1 cellular context compared by ENCODE assay signal in genomic region chr19:33159149-33159548, GRCh38.
TF ChIP-seq lines count a peak whose summit lies in the region.

No MANE protein-coding gene starts in this region.

TF ChIP-seq in HEK293, 187 proteins besides CTCF, POLR2A, EP300 and RAD21 (continued from another document and continues in another):
- no peak for TF ChIP-seq HIC1 (tag by site-specific recombination; IDR thresholded peaks at IDR 0.05)
- TF ChIP-seq SCRT2 (tag by site-specific recombination; IDR thresholded peaks at IDR 0.05), result no peak
- no peak for TF ChIP-seq ZBTB7A (tag by site-specific recombination; IDR thresholded peaks at IDR 0.05; ENCODE audit: low read depth)
- TF ChIP-seq ZNF138 (tag by site-specific recombination; IDR thresholded peaks at IDR 0.05; ENCODE audit: borderline replicate concordance), result peak; percentile 98
- TF ChIP-seq ZNF280C (tag by site-specific recombination; IDR thresholded peaks at IDR 0.05), result no peak
- TF ChIP-seq ZBTB48 (tag by site-specific recombination; IDR thresholded peaks at IDR 0.05), result no peak
- peak; percentile 79; the same call in 1 of the 2 replicates for TF ChIP-seq TSHZ1 (tag by site-specific recombination; IDR thresholded peaks at IDR 0.05; ENCODE audit: borderline replicate concordance)
- TF ChIP-seq ZNF426 (tag by site-specific recombination; IDR thresholded peaks at IDR 0.05), result peak; percentile 100
- peak; percentile 87; the same call in 1 of the 2 replicates for TF ChIP-seq MZF1 (tag by site-specific recombination; IDR thresholded peaks at IDR 0.05; ENCODE audit: borderline replicate concordance)
- TF ChIP-seq ZSCAN18 (tag by site-specific recombination; IDR thresholded peaks at IDR 0.05), result no peak
- TF ChIP-seq ZBTB26 (tag by site-specific recombination; optimal IDR thresholded peaks at IDR 0.05), result no peak
- peak; percentile 34; the same call in 1 of the 2 replicates for TF ChIP-seq MYNN (tag by site-specific recombination; IDR thresholded peaks at IDR 0.05; ENCODE audit: borderline replicate concordance)
- peak; percentile 94 for TF ChIP-seq ZNF623 (tag by site-specific recombination; IDR thresholded peaks at IDR 0.05)
- no peak for TF ChIP-seq ZNF677 (tag by site-specific recombination; IDR thresholded peaks at IDR 0.05)
- no peak for TF ChIP-seq ZNF768 (tag by site-specific recombination; IDR thresholded peaks at IDR 0.05)
- no peak for TF ChIP-seq ZNF488 (tag by site-specific recombination; IDR thresholded peaks at IDR 0.05)
- TF ChIP-seq ZNF354C (tag by site-specific recombination; IDR thresholded peaks at IDR 0.05; ENCODE audit: borderline replicate concordance, low read depth), result peak; percentile 98; the same call in 1 of the 2 replicates
- peak; percentile 62 for TF ChIP-seq ZNF366 (tag by site-specific recombination; conservative IDR thresholded peaks at IDR 0.05)
- no peak for TF ChIP-seq SETDB1 (IDR thresholded peaks at IDR 0.05; ENCODE audit: insufficient read length, low read length)
- TF ChIP-seq SP2 (tag by site-specific recombination; IDR thresholded peaks at IDR 0.05), result no peak
- TF ChIP-seq ZNF341 (tag by site-specific recombination; IDR thresholded peaks at IDR 0.05; ENCODE audit: low read depth), result peak; percentile 75
- TF ChIP-seq ZNF707 (tag by site-specific recombination; IDR thresholded peaks at IDR 0.05), result no peak
- peak; percentile 33; the same call in 1 of the 2 replicates for TF ChIP-seq ZNF10 (tag by site-specific recombination; IDR thresholded peaks at IDR 0.05)
- no peak for TF ChIP-seq ZNF600 (tag by site-specific recombination; IDR thresholded peaks at IDR 0.05)
- no peak for TF ChIP-seq ZBTB20 (tag by site-specific recombination; IDR thresholded peaks at IDR 0.05)
- no peak for TF ChIP-seq ZFP69B (tag by site-specific recombination; IDR thresholded peaks at IDR 0.05)
- TF ChIP-seq GLI2 (tag by site-specific recombination; IDR thresholded peaks at IDR 0.05; ENCODE audit: borderline replicate concordance, low read depth), result peak; percentile 88; the same call in 1 of the 2 replicates
- TF ChIP-seq OSR2 (tag by site-specific recombination; IDR thresholded peaks at IDR 0.05), result no peak; the same call in 1 of the 2 replicates
- peak; percentile 82 for TF ChIP-seq GFI1B (tag by site-specific recombination; IDR thresholded peaks at IDR 0.05)
- TF ChIP-seq ZNF112 (tag by site-specific recombination; IDR thresholded peaks at IDR 0.05), result no peak
- TF ChIP-seq ZNF791 (tag by site-specific recombination; IDR thresholded peaks at IDR 0.05), result peak; percentile 90
- no peak for TF ChIP-seq IKZF3 (tag by site-specific recombination; IDR thresholded peaks at IDR 0.05)
- no peak for TF ChIP-seq BCL11B (tag by site-specific recombination; IDR thresholded peaks at IDR 0.05; ENCODE audit: low read depth)
- no peak for TF ChIP-seq ZBTB17 (tag by site-specific recombination; IDR thresholded peaks at IDR 0.05)
- no peak for TF ChIP-seq ATF2 (tag by site-specific recombination; IDR thresholded peaks at IDR 0.05; ENCODE audit: low read depth)
- no peak for TF ChIP-seq ZNF624 (tag by site-specific recombination; IDR thresholded peaks at IDR 0.05)
- peak; percentile 100 for TF ChIP-seq ZNF555 (tag by site-specific recombination; conservative IDR thresholded peaks at IDR 0.05)
- TF ChIP-seq ZNF501 (tag by site-specific recombination; IDR thresholded peaks at IDR 0.05), result peak; percentile 92
- no peak; the same call in 1 of the 2 replicates for TF ChIP-seq ZNF214 (tag by site-specific recombination; IDR thresholded peaks at IDR 0.05; ENCODE audit: borderline replicate concordance)
- no peak for TF ChIP-seq ZNF211 (tag by site-specific recombination; IDR thresholded peaks at IDR 0.05; ENCODE audit: low read depth)
- TF ChIP-seq ZNF121 (tag by site-specific recombination; IDR thresholded peaks at IDR 0.05), result peak; percentile 83
- TF ChIP-seq ZNF580 (tag by site-specific recombination; IDR thresholded peaks at IDR 0.05), result peak; percentile 96
- no peak for TF ChIP-seq PRDM10 (tag by site-specific recombination; IDR thresholded peaks at IDR 0.05)
- TF ChIP-seq ZNF2 (tag by site-specific recombination; IDR thresholded peaks at IDR 0.05), result no peak
- TF ChIP-seq ZNF513 (tag by site-specific recombination; IDR thresholded peaks at IDR 0.05), result no peak
- no peak for TF ChIP-seq ZNF626 (tag by site-specific recombination; IDR thresholded peaks at IDR 0.05)
